23 cellular contexts compared by ENCODE assay signal in genomic region chr16:51490866-51491265, GRCh38.
"Had no signal": no experiment of that assay in that cellular context is flagged by ENCODE, and none has a peak within 500 bp of the region (broad histone marks: within the 10 kb centered on the region; RNA-seq: fewer than 3 reads in every experiment).

No MANE protein-coding gene starts in this region.

- H3K4me3 Mint-ChIP-seq: activated T-helper 1 cell treated with anti-CD3 and anti-CD28 coated beads, Interleukin-12 subunit alpha, Interleukin-12 subunit beta, Interleukin-2, Interleukin-4 antibody, amounts not matched to agents 30 ng/mL and 10 ng/mL and 1 ng/mL, durations not matched to agents 14 hours and 24 hours and 36 hours; mesothelial cell of epicardium; naive B cell; T-helper 1 cell treated with Interleukin-12 subunit alpha and Interleukin-12 subunit beta and Interleukin-4 antibody, amounts not matched to agents 30 μg/mL and 1 μg/mL, for 36 hours had no signal

- H3K9me3 ChIP-seq: colonic mucosa, lower lobe of right lung, suprapubic skin, tibial artery, upper lobe of right lung had no signal

- H3K27me3 Mint-ChIP-seq: naive B cell had no signal

- ATAC-seq: left lung, lower lobe of right lung, right cardiac atrium, upper lobe of right lung had no signal

- H3K36me3 ChIP-seq: colonic mucosa, left lung, lower lobe of right lung, spleen, suprapubic skin, tibial artery, upper lobe of right lung had no signal

- DNase-seq: activated CD4-positive, alpha-beta T cell treated with anti-CD3 and anti-CD28 coated beads for 4 hours; activated CD4-positive, alpha-beta T cell treated with anti-CD3 and anti-CD28 coated beads, Interleukin-2, amount 50 U/mL, for 4 hours; activated gamma-delta T cell; activated naive CD4-positive, alpha-beta T cell treated with anti-CD3 and anti-CD28 coated beads, Interleukin-2, amount 50 U/mL, for 16 hours; activated T-cell treated with anti-CD3 and anti-CD28 coated beads for 4 hours; colonic mucosa; effector CD8-positive, alpha-beta T cell; left lung; lower lobe of right lung; naive B cell; occipital lobe; right cardiac atrium; spleen; stimulated activated naive CD4-positive, alpha-beta T cell; T-helper 9 cell; tibial artery; upper lobe of right lung had no signal

- H3K4me1 ChIP-seq: colonic mucosa, left lung, lower lobe of right lung, spleen, suprapubic skin, tibial artery, upper lobe of right lung had no signal

- H3K27ac Mint-ChIP-seq: activated T-helper 1 cell treated with anti-CD3 and anti-CD28 coated beads, Interleukin-12 subunit alpha, Interleukin-12 subunit beta, Interleukin-2, Interleukin-4 antibody, amounts not matched to agents 30 ng/mL and 10 ng/mL and 1 ng/mL, durations not matched to agents 14 hours and 24 hours and 36 hours; mesothelial cell of epicardium; naive B cell; T-helper 1 cell treated with Interleukin-12 subunit alpha and Interleukin-12 subunit beta and Interleukin-4 antibody, amounts not matched to agents 30 μg/mL and 1 μg/mL, for 36 hours had no signal

- H3K4me3 ChIP-seq: colonic mucosa, left lung, lower lobe of right lung, spleen, suprapubic skin, tibial artery, upper lobe of right lung had no signal

- H3K36me3 Mint-ChIP-seq: mesothelial cell of epicardium, naive B cell had no signal

- H3K27ac ChIP-seq: colonic mucosa, epithelial cell of prostate, left lung, lower lobe of right lung, spleen, suprapubic skin, tibial artery, upper lobe of right lung, VCaP had no signal

- H3K27me3 ChIP-seq: colonic mucosa, left lung, spleen, suprapubic skin, tibial artery, upper lobe of right lung had no signal

- H3K4me1 Mint-ChIP-seq: naive B cell had no signal
